In genomic region chr6:89145962-89146747, GRCh38 we compare ENCODE assay signal across 8 cellular contexts. TPM values are rescaled to one million over a fixed set of nuclear protein-coding genes. Genes with fewer than 3 reads are reported as not detected.
A peak's percentile ranks its signal among the peaks of the same experiment; 100 is the strongest.
DNase-seq lines count a peak whose midpoint lies in the region; ATAC-seq lines count a peak whose summit lies in the region.

PM20D2 (plus strand) TSS chr6:89146055; CDS start chr6:89146145, 90 bp downstream.

- DNase-seq in NK-92 treated with Interleukin-12 subunit alpha and Interleukin-12 subunit beta, amount 100 ng/mL, for 24 hours (lab: John Stamatoyannopoulos, UW), result peak; percentile 85
- DNase-seq in NK-92 (lab: John Stamatoyannopoulos, UW; ENCODE audit: unreplicated experiment), result no peak
- peak; percentile 26 for DNase-seq in NCI-H2029 treated with DMSO at 0.1 percent for 48 hours (lab: John Stamatoyannopoulos, UW)
- peak; percentile 69 for DNase-seq in activated CD4-positive, CD25-positive, alpha-beta regulatory T cell treated with anti-CD3 and anti-CD28 coated beads, Interleukin-2, amount 50 U/mL, for 72 hours
- peak; percentile 77 for DNase-seq in cerebellum (ENCODE audit: low spot score)
- DNase-seq in left lobe of liver (ENCODE audit: low spot score), result peak; percentile 78
- peak; percentile 49 to 65 for DNase-seq in stimulated activated CD4-positive, alpha-beta T cell treated with anti-CD3 and anti-CD28 coated beads, Interleukin-2, amount 100 ng/mL, for 48 hours

- ATAC-seq in HG02870 (IDR thresholded peaks at IDR 0.05; ENCODE audit: unreplicated experiment) (peak; percentile 58), left lobe of liver (peak; percentile 94)

RNA-seq across cellular contexts. Expression of gene PM20D2, which starts in this region (rescaled TPM):
- total RNA-seq in cerebellum (22.3 TPM), left lobe of liver (2.1 TPM)
